In genomic region chr12:25459541-25459951, GRCh38 we compare ENCODE assay signal across 9 cellular contexts.
A peak's percentile ranks its signal among the peaks of the same experiment; 100 is the strongest.
DNase-seq lines count a peak whose midpoint lies in the region; ATAC-seq and TF ChIP-seq lines count a peak whose summit lies in the region.
"Had no signal": no experiment of that assay in that cellular context is flagged by ENCODE, and none has a peak within 500 bp of the region (broad histone marks: within the 10 kb centered on the region; RNA-seq: fewer than 3 reads in every experiment).

No MANE protein-coding gene starts in this region.

- H3K27me3 ChIP-seq in ascending aorta (no peaks in the 10 kb centered on the region), ovary (no peaks in the 10 kb centered on the region)

- H3K27ac ChIP-seq in RWPE1 (0 out of 2 replicates have a peak overlapping the region, but pooled peaks have one; percentile 23), ascending aorta (no peak overlapping the region), ovary (no peak overlapping the region)

- in situ Hi-C loops in ACHN (cut with HindIII; ENCODE audit: low pct_ligation_motif_present, low pct_unique_long_range_greater_than_20kb, low sequenced_read_pairs), result no loop called here

- 90 to 94% (median 91%) methylated on average over 13 of the region's 13 CpGs for WGBS in ovary, 3 donors

- H3K9me3 ChIP-seq in ascending aorta (no peaks in the 10 kb centered on the region), ovary (no peaks in the 10 kb centered on the region)

- TF ChIP-seq EP300 in ovary (IDR thresholded peaks at IDR 0.05), result no peak

- H3K4me1 ChIP-seq in ascending aorta, result no peaks in the 10 kb centered on the region
- H3K4me1 ChIP-seq in ovary (ENCODE audit: insufficient read depth), result no peaks in the 10 kb centered on the region

- POLR2A ChIA-PET in RWPE1 (lab: Yijun Ruan, JAX; ENCODE audit: low non-redundant PET), result no interaction called here

- H3K4me3 ChIP-seq in ascending aorta, result no peak overlapping the region
- no peak overlapping the region for H3K4me3 ChIP-seq in ovary

- TF ChIP-seq POLR2A in ovary (IDR thresholded peaks at IDR 0.05), result no peak

- ATAC-seq in GM19328 (IDR thresholded peaks at IDR 0.05; ENCODE audit: unreplicated experiment) (peak; percentile 81), HG02981 (IDR thresholded peaks at IDR 0.05; ENCODE audit: unreplicated experiment) (peak; percentile 92)
- ATAC-seq: activated T-cell treated with anti-CD3 and anti-CD28 coated beads, Interleukin-2, amount 50 U/mL, for 72 hours had no signal

- CTCF ChIA-PET in RWPE1 (lab: Yijun Ruan, JAX), result interaction anchor here (2.2 kb wide), 1 partner anchor 23 kb away, joined by 12 read pairs; no protein-coding TSS in a partner anchor

- no peaks in the 10 kb centered on the region for H3K36me3 ChIP-seq in ascending aorta
- no peaks in the 10 kb centered on the region for H3K36me3 ChIP-seq in ovary

- TF ChIP-seq CTCF in RWPE1 (conservative IDR thresholded peaks at IDR 0.05; ENCODE audit: low read depth), result no peak
- TF ChIP-seq CTCF in ascending aorta (IDR thresholded peaks at IDR 0.05), result no peak
- TF ChIP-seq CTCF in ovary (IDR thresholded peaks at IDR 0.05), result no peak

- DNase-seq in AML-193 (lab: John Stamatoyannopoulos, UW) (peak; percentile 3 to 10), RWPE1 (ENCODE audit: low spot score) (no peak), ascending aorta (ENCODE audit: low spot score in 2 of 2) (no peak), nucleus accumbens (lab: John Stamatoyannopoulos, UW) (no peak), ovary (no peak), ACHN (no peak)
- DNase-seq: activated T-cell treated with anti-CD3 and anti-CD28 coated beads, Interleukin-2, amount 50 U/mL, for 72 hours had no signal

- intact Hi-C loops in ascending aorta (cut with DNase I) (no loop called here), ovary (cut with DNase I) (no loop called here)

Comparison
In these comparisons a context has a peak if more than half of its experiments do, and no peak if none do; other contexts are left out.
1. DNase-seq: peak in AML-193 (2 of 2); none in RWPE1 (single experiment), ascending aorta (0 of 2), nucleus accumbens (0 of 56), ovary (0 of 5) and ACHN (single experiment).